In genomic region chr12:30909088-30909688, GRCh38 we compare ENCODE assay signal across 2 cellular contexts.
TF ChIP-seq lines count a peak whose summit lies in the region.

No MANE protein-coding gene starts in this region.

TF ChIP-seq in GM23338, 12 proteins besides CTCF, POLR2A, EP300 and RAD21:
- TF ChIP-seq ZNF331 (CRISPR knock-in tag; IDR thresholded peaks at IDR 0.05; ENCODE audit: low read depth) (no peak), EZH2 (IDR thresholded peaks at IDR 0.05; ENCODE audit: low read depth, unreplicated experiment) (no peak), JUNB (IDR thresholded peaks at IDR 0.05; ENCODE audit: unreplicated experiment) (no peak), ZNF462 (CRISPR knock-in tag; IDR thresholded peaks at IDR 0.05) (no peak), REST (IDR thresholded peaks at IDR 0.05; ENCODE audit: unreplicated experiment) (no peak), POLR2AphosphoS5 (IDR thresholded peaks at IDR 0.05; ENCODE audit: low read depth) (no peak), EZH2phosphoT487 (IDR thresholded peaks at IDR 0.05; ENCODE audit: unreplicated experiment) (no peak), ETS1 (IDR thresholded peaks at IDR 0.05) (no peak), CREB1 (CRISPR knock-in tag; IDR thresholded peaks at IDR 0.05; ENCODE audit: low read depth) (no peak)
TF ChIP-seq in GM23338: peak in this region for 0.

TF ChIP-seq in SK-N-SH treated with all-trans-retinoic acid at 6 μM for 48 hours, 23 proteins besides CTCF, POLR2A, EP300 and RAD21:
- peak; percentile 47; the same call in 1 of the 2 replicates for TF ChIP-seq ZNF8 (CRISPR knock-in tag; IDR thresholded peaks at IDR 0.05)
- TF ChIP-seq ZFP3 (CRISPR knock-in tag; IDR thresholded peaks at IDR 0.05), result no peak
